ENCODE assay signal across 10 cellular contexts in the genomic region with DNA sequence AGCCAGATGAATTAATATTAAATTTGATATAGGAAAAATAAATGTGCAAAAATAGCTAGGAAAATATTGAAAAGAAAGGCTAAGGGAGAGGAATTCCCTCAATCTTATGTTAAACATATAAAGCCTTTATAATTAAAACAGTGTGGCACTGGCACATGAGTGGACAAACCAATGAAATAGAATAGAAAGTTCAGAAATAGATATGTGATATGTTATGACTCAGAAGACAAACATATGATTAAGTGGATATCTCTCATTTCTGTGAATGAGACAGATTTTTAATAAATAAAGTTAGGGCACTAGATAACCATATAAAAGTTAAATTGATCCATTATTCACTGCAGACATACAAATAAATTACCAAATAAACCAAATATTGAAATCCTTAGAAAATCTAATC.
"Had no signal": no experiment of that assay in that cellular context is flagged by ENCODE, and none has a peak within 500 bp of the region (broad histone marks: within the 10 kb centered on the region; RNA-seq: fewer than 3 reads in every experiment).

No MANE protein-coding gene starts in this region.

- FAIRE-seq: HepG2 had no signal

- H3K27ac ChIP-seq: GM23248, KMS-11 had no signal

- H3K27me3 Mint-ChIP-seq: IgD-negative memory B cell had no signal

- H3K4me2 ChIP-seq: KMS-11 had no signal

- H3K4me3 ChIP-seq: GM23248, HAP-1 had no signal

- H3K36me3 Mint-ChIP-seq: IgD-negative memory B cell had no signal

- ATAC-seq: HCT116, HepG2 had no signal

- H3K9me3 ChIP-seq: HAP-1 had no signal

- H3K27ac Mint-ChIP-seq: HFFc6, IgD-negative memory B cell had no signal

- H2AFZ ChIP-seq: GM23248 had no signal

- DNase-seq: GM23248, GOT3, H7, HFFc6, KBM-7 had no signal

- H3K4me3 Mint-ChIP-seq: HFFc6, IgD-negative memory B cell had no signal

- H3K36me3 ChIP-seq: HAP-1 had no signal

- H3K4me1 Mint-ChIP-seq: IgD-negative memory B cell had no signal

- H3K9ac ChIP-seq: GM23248, KMS-11 had no signal
